ENCODE assay signal across 18 cellular contexts in the genomic region with DNA sequence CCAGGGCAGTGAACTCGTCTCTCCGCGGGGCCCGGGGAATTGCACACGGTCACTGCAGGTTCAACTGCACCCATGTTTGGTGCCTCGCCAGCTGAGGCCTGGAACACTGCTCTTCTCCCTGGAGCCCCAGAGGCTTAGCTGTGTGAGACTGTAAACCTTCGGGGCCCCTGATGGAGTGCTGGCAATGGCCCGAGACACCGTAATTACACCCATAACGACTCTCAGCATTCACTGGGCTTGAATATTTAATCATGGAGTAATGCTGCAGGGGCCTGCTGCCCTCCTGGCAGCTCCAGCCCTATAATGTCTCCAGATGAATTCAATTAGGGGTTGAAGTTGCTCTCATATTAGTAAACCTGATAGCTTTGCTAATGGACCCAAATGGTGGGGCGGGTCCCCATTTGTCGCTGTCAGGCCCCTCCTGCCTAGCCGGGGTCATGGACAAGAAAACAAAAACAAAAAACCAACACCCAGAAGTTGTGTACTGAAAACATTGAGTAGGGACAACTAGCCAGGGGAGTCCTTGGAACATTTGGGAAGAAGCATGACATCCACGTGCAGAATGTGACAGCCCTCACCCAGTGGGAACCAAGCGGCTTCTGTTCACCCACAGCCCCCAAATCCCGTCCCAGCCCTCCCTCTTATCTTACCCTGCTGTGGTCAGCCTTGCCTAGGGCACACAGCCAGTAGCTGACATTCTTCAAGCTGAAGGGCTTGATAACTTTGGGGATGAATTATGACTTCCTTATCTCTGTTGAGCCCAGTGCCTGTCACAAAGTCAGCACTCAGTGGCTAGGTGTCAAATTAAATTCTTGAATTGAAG.
DNase-seq lines count a peak whose midpoint lies in the region; FAIRE-seq and TF ChIP-seq lines count a peak whose summit lies in the region.
"Had no signal": no experiment of that assay in that cellular context is flagged by ENCODE, and none has a peak within 500 bp of the region (broad histone marks: within the 10 kb centered on the region; RNA-seq: fewer than 3 reads in every experiment).

No MANE protein-coding gene starts in this region.

- H2BK15ac ChIP-seq in mesendoderm (replicated peaks; ENCODE audit: low read depth): no peak overlapping the region

- no peaks in the 10 kb centered on the region for H3K9me3 Mint-ChIP-seq in HFFc6

- H3K27me3 ChIP-seq in endothelial cell of umbilical vein (ENCODE audit: control insufficient read depth in 2 of 2, insufficient read depth in 2 of 2, low read length in 2 of 2) (no peaks in the 10 kb centered on the region), mesendoderm (ENCODE audit: insufficient read depth, low read length, poor library complexity) (no peaks in the 10 kb centered on the region)
- H3K27me3 ChIP-seq: SJCRH30 had no signal

- H3K36me3 Mint-ChIP-seq in HFFc6 (ENCODE audit: low read depth): peaks cover 5% of the 10 kb centered on the region
- H3K36me3 Mint-ChIP-seq: activated CD8-positive, alpha-beta memory T cell treated with anti-CD3 and anti-CD28 coated beads, Interleukin-2, amount 10 ng/mL, durations not matched to agents 7 days and 5 days had no signal

- no peak overlapping the region for H3K56ac ChIP-seq in mesendoderm (ENCODE audit: low read length)

- H3K4me1 Mint-ChIP-seq in HFFc6 (ENCODE audit: low read depth): peaks cover 80% of the 10 kb centered on the region
- H3K4me1 Mint-ChIP-seq: activated CD8-positive, alpha-beta memory T cell treated with anti-CD3 and anti-CD28 coated beads, Interleukin-2, amount 10 ng/mL, durations not matched to agents 7 days and 5 days had no signal

- no peak overlapping the region for H2BK5ac ChIP-seq in mesendoderm (ENCODE audit: low read length)

- H4K8ac ChIP-seq in mesendoderm (ENCODE audit: low read depth, low read length): no peak overlapping the region

- FAIRE-seq in endothelial cell of umbilical vein (lab: Jason Lieb, UNC): peak; percentile 82
- FAIRE-seq: D721Med had no signal

- no peak overlapping the region for H3K4me3 ChIP-seq in endothelial cell of umbilical vein (replicated peaks in 1 of 3; ENCODE audit: insufficient read depth in 1 of 3, low read depth in 1 of 3, low read length in 3 of 3)
- H3K4me3 ChIP-seq in mesendoderm (ENCODE audit: low read length): no peak overlapping the region
- H3K4me3 ChIP-seq: hepatocyte, prostate gland, SJCRH30 had no signal

- DNase-seq in HFFc6 (no peak), NCI-H226 (peak; percentile 81), endothelial cell of umbilical vein (ENCODE audit: low read depth, low spot score) (peak; percentile 51), mesendoderm (peak; percentile 31), GM03348 (ENCODE audit: low spot score) (no peak), NCI-H1694 treated with DMSO at 0.1 percent for 48 hours (lab: John Stamatoyannopoulos, UW) (no peak)
- no peak for DNase-seq in stimulated activated CD4-positive, alpha-beta T cell treated with anti-CD3 and anti-CD28 coated beads, Interleukin-2, amount 100 ng/mL, for 24 hours
- DNase-seq: activated CD8-positive, alpha-beta memory T cell treated with anti-CD3 and anti-CD28 coated beads, Interleukin-2, amount 10 ng/mL, durations not matched to agents 7 days and 5 days; activated effector memory CD4-positive, alpha-beta T cell treated with Interleukin-2 at 50 U/mL for 16 hours; effector memory CD4-positive, alpha-beta T cell; islet precursor cell; mesenchymal stem cell; NCI-H1694; NCI-H524 treated with DMSO at 0.1 percent for 48 hours; SJCRH30 had no signal

- H3K18ac ChIP-seq in mesendoderm (ENCODE audit: low read length): no peak overlapping the region

- H3K4me2 ChIP-seq in endothelial cell of umbilical vein (ENCODE audit: insufficient read depth, low read length) (peak overlapping the region; percentile 17), mesendoderm (ENCODE audit: low read length) (no peak overlapping the region)
- H3K4me2 ChIP-seq: hepatocyte had no signal

- no peak overlapping the region for H4K5ac ChIP-seq in mesendoderm (ENCODE audit: low read length)

- no peak overlapping the region for H2BK120ac ChIP-seq in mesendoderm (ENCODE audit: low read depth, low read length)

- peaks cover 4% of the 10 kb centered on the region for H3K27me3 Mint-ChIP-seq in HFFc6 (ENCODE audit: insufficient read depth)

- H3K79me1 ChIP-seq in mesendoderm (ENCODE audit: low read length): no peaks in the 10 kb centered on the region

- H3K27ac Mint-ChIP-seq in HFFc6: peak overlapping the region; percentile 75
- H3K27ac Mint-ChIP-seq: activated CD8-positive, alpha-beta memory T cell treated with anti-CD3 and anti-CD28 coated beads, Interleukin-2, amount 10 ng/mL, durations not matched to agents 7 days and 5 days had no signal

- peaks cover 61% of the 10 kb centered on the region for H3K4me1 ChIP-seq in endothelial cell of umbilical vein (ENCODE audit: control insufficient read depth, extremely low read depth, insufficient read depth, low read length)
- H3K4me1 ChIP-seq in mesendoderm (ENCODE audit: control insufficient read depth, low read depth, low read length): no peaks in the 10 kb centered on the region
- H3K4me1 ChIP-seq: prostate gland had no signal

- no peaks in the 10 kb centered on the region for H4K20me1 ChIP-seq in endothelial cell of umbilical vein (replicated peaks; ENCODE audit: control insufficient read depth, extremely low read depth, insufficient read depth, low read length)

- no peak for TF ChIP-seq CTCF in HFFc6 (IDR thresholded peaks at IDR 0.05)
- no peak for TF ChIP-seq CTCF in endothelial cell of umbilical vein (IDR thresholded peaks at IDR 0.05; ENCODE audit: extremely low read depth in 1 of 2, insufficient read depth in 1 of 2, low read depth in 1 of 2, low read length in 2 of 2)

- intact Hi-C loops in endothelial cell of umbilical vein (cut with micrococcal nuclease): loop anchor here (2.0 to 10.0 kb wide), 3 partner anchors 51 to 421 kb away; no protein-coding TSS in a partner anchor

- no peak overlapping the region for H2AK5ac ChIP-seq in mesendoderm (ENCODE audit: low read length)

- CTCF ChIA-PET in endothelial cell of umbilical vein (lab: Charles Lee): interaction anchor here (1.0 to 4.8 kb wide), 8 partner anchors 13 to 276 kb away, joined by 3 to 19 read pairs (median 4); no protein-coding TSS in a partner anchor

- no TSS peak for BruUV-seq in endothelial cell of umbilical vein (replicated peaks; lab: Mats Ljungman, UMichigan)

- no peaks in the 10 kb centered on the region for H3K79me2 ChIP-seq in endothelial cell of umbilical vein (ENCODE audit: control insufficient read depth, insufficient read depth, low read length)
- no peaks in the 10 kb centered on the region for H3K79me2 ChIP-seq in mesendoderm (ENCODE audit: control insufficient read depth, insufficient read depth, low read length)
- H3K79me2 ChIP-seq: hepatocyte had no signal

- no peaks in the 10 kb centered on the region for H3K9me3 ChIP-seq in endothelial cell of umbilical vein (replicated peaks; ENCODE audit: control insufficient read depth, insufficient read depth, low read length)
- H3K9me3 ChIP-seq: prostate gland, SJCRH30 had no signal

- H3K4ac ChIP-seq in mesendoderm (ENCODE audit: low read depth, low read length): no peak overlapping the region

- dilution Hi-C loops in endothelial cell of umbilical vein (cut with MboI; ENCODE audit: extremely low pct_ligation_motif_present, low sequenced_read_pairs): no loop called here

- WGBS in mesendoderm (ENCODE audit: extremely low coverage, insufficient coverage, low lambda C conversion rate): no CpG with 5 or more reads among the region's 16 CpGs

- H3K27ac ChIP-seq in endothelial cell of umbilical vein (ENCODE audit: insufficient read depth, low read depth, low read length): peak overlapping the region; percentile 95
- no peak overlapping the region for H3K27ac ChIP-seq in mesendoderm (ENCODE audit: low read depth, low read length)
- H3K27ac ChIP-seq: hepatocyte, prostate gland, SJCRH30 had no signal

- H3K9ac ChIP-seq in endothelial cell of umbilical vein (replicated peaks; ENCODE audit: extremely low read depth, insufficient read depth, low read length): peak overlapping the region; percentile 53
- H3K9ac ChIP-seq in mesendoderm (ENCODE audit: low read length): no peak overlapping the region

- TF ChIP-seq POLR2A in endothelial cell of umbilical vein (IDR thresholded peaks at IDR 0.05; ENCODE audit: low read depth, low read length): no peak

- H3K36me3 ChIP-seq in endothelial cell of umbilical vein (ENCODE audit: control insufficient read depth in 2 of 2, extremely low read depth in 1 of 2, insufficient read depth in 2 of 2, low read length in 2 of 2) (no peaks in the 10 kb centered on the region), mesendoderm (ENCODE audit: control insufficient read depth, insufficient read depth, low read length) (no peaks in the 10 kb centered on the region)
- H3K36me3 ChIP-seq: prostate gland, SJCRH30 had no signal

- POLR2A ChIA-PET in endothelial cell of umbilical vein (lab: Charles Lee): no interaction called here

- no peak overlapping the region for H2AFZ ChIP-seq in endothelial cell of umbilical vein (ENCODE audit: low read depth, low read length)
- H2AFZ ChIP-seq: hepatocyte had no signal

- H3K9me1 ChIP-seq in endothelial cell of umbilical vein (replicated peaks; ENCODE audit: control insufficient read depth, extremely low read depth, insufficient read depth, low read length): no peaks in the 10 kb centered on the region

- H3K4me3 Mint-ChIP-seq in HFFc6: no peak overlapping the region
- H3K4me3 Mint-ChIP-seq: activated CD8-positive, alpha-beta memory T cell treated with anti-CD3 and anti-CD28 coated beads, Interleukin-2, amount 10 ng/mL, durations not matched to agents 7 days and 5 days had no signal

- H3K23ac ChIP-seq in mesendoderm (ENCODE audit: low read length): no peak overlapping the region

TF ChIP-seq in endothelial cell of umbilical vein, 7 proteins besides CTCF, POLR2A, EP300 and RAD21:
- TF ChIP-seq JUN (IDR thresholded peaks at IDR 0.05; ENCODE audit: borderline replicate concordance, insufficient read depth, insufficient read length, low read depth): no peak
- TF ChIP-seq GATA2 (IDR thresholded peaks at IDR 0.05; ENCODE audit: insufficient read depth, insufficient read length, low read depth, low read length): peak; percentile 74

Comparison
In these comparisons a context has a peak if more than half of its experiments do, and no peak if none do; other contexts are left out.
1. DNase-seq: peak in NCI-H226 (single experiment), endothelial cell of umbilical vein (single experiment) and mesendoderm (single experiment); none in HFFc6 (single experiment), stimulated activated CD4-positive, alpha-beta T cell treated with anti-CD3 and anti-CD28 coated beads, Interleukin-2, amount 100 ng/mL, for 24 hours (0 of 2), GM03348 (single experiment) and NCI-H1694 treated with DMSO at 0.1 percent for 48 hours (single experiment).